In the genomic region with DNA sequence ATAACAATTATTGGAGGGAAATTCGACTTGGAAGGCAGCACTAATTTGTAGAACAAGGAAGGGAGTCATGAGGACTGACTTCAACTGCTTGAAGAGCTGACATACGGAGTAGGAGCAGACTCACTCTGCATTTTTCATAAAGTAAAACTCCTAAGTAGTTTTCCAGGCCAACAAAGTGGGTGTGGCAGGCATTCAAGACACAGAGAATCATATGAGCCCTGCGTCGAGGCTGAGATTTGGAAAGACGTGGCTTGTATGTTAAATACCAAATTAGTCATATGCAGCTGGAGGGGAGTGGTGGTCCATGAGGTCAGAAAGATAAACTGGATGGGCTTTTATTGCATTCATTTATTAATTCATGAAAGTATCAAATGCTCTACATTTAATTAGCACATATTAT, we compare ENCODE assay signal across 28 cellular contexts.
"Had no signal": no experiment of that assay in that cellular context is flagged by ENCODE, and none has a peak within 500 bp of the region (broad histone marks: within the 10 kb centered on the region; RNA-seq: fewer than 3 reads in every experiment).

No MANE protein-coding gene starts in this region.

- H3K27me3 ChIP-seq: ascending aorta, breast epithelium, colonic mucosa, esophagus squamous epithelium, foreskin keratinocyte, gastrocnemius medialis, heart left ventricle had no signal

- H3K36me3 ChIP-seq: ascending aorta, breast epithelium, cardiac muscle cell, colonic mucosa, esophagus squamous epithelium, gastrocnemius medialis, heart left ventricle, WERI-Rb-1 had no signal

- H3K9me3 ChIP-seq: ascending aorta, breast epithelium, colonic mucosa, esophagus squamous epithelium, gastrocnemius medialis, heart left ventricle had no signal

- H3K4me1 ChIP-seq: ascending aorta, breast epithelium, colonic mucosa, foreskin keratinocyte had no signal

- H3K27ac ChIP-seq: ascending aorta, breast epithelium, cardiac muscle cell, colonic mucosa, epithelial cell of prostate, esophagus squamous epithelium, foreskin keratinocyte, gastrocnemius medialis, heart left ventricle, WERI-Rb-1 had no signal

- H3K4me3 ChIP-seq: ascending aorta, breast epithelium, cardiac muscle cell, colonic mucosa, esophagus squamous epithelium, gastrocnemius medialis, heart left ventricle had no signal

- DNase-seq: activated B cell treated with CpG ODN at 0.5 μM for 24 hours; activated CD4-positive, alpha-beta memory T cell treated with anti-CD3 and anti-CD28 coated beads for 36 hours; activated CD4-positive, alpha-beta T cell treated with anti-CD3 and anti-CD28 coated beads for 48 hours; activated CD8-positive, alpha-beta memory T cell treated with anti-CD3 and anti-CD28 coated beads, Interleukin-2, amount 50 U/mL, for 48 hours; activated gamma-delta T cell; activated naive CD4-positive, alpha-beta T cell; activated naive CD4-positive, alpha-beta T cell treated with anti-CD3 and anti-CD28 coated beads, Interleukin-2, amount 10 ng/mL, durations not matched to agents 7 days and 5 days; activated naive CD8-positive, alpha-beta T cell treated with anti-CD3 and anti-CD28 coated beads, Interleukin-2, amount 10 ng/mL, durations not matched to agents 7 days and 5 days; activated T-cell treated with anti-CD3 and anti-CD28 coated beads for 4 hours; activated T-cell treated with anti-CD3 and anti-CD28 coated beads, Interleukin-2, amount 50 U/mL, for 24 hours; activated T-cell treated with anti-CD3 and anti-CD28 coated beads, Interleukin-2, amount 50 U/mL, for 72 hours; central memory CD4-positive, alpha-beta T cell; cerebellar nuclear complex; colonic mucosa; effector CD8-positive, alpha-beta T cell; esophagus squamous epithelium; gastrocnemius medialis; glutamatergic neuron; heart left ventricle; T-helper 1 cell; T-helper 17 cell; T1000; WERI-Rb-1 had no signal
